ENCODE assay signal across 20 cellular contexts in genomic region chr10:72106896-72107295, GRCh38. TPM values are rescaled to one million over a fixed set of nuclear protein-coding genes. Genes with fewer than 3 reads are reported as not detected.
A peak's percentile ranks its signal among the peaks of the same experiment; 100 is the strongest.
DNase-seq lines count a peak whose midpoint lies in the region; ATAC-seq and TF ChIP-seq lines count a peak whose summit lies in the region.
"Had no signal": no experiment of that assay in that cellular context is flagged by ENCODE, and none has a peak within 500 bp of the region (broad histone marks: within the 10 kb centered on the region; RNA-seq: fewer than 3 reads in every experiment).

No MANE protein-coding gene starts in this region.

- H3K27me3 ChIP-seq in BLaER1 treated with 17β-estradiol and CSF1 and Interleukin-3, amounts not matched to agents 10 nM and 100 nM = no peaks in the 10 kb centered on the region
- H3K27me3 ChIP-seq in Caco-2 (replicated peaks; ENCODE audit: control insufficient read depth, insufficient read depth, low read length) = no peaks in the 10 kb centered on the region
- no peaks in the 10 kb centered on the region for H3K27me3 ChIP-seq in psoas muscle (ENCODE audit: insufficient read depth in 3 of 3, low read length in 2 of 3)
- H3K27me3 ChIP-seq: heart left ventricle, left lung, right lobe of liver had no signal

- TSS peak; percentile 63 for BruUV-seq in Caco-2 (replicated peaks; lab: Mats Ljungman, UMichigan)

- peaks cover 6 to 47% (median 26%) of the 10 kb centered on the region in 11 experiments; a peak in 21 of 22 replicates for H3K36me3 ChIP-seq in BLaER1 treated with 17β-estradiol and CSF1 and Interleukin-3, amounts not matched to agents 10 nM and 100 nM
- H3K36me3 ChIP-seq in Caco-2 (ENCODE audit: control insufficient read depth, insufficient read depth, low read length) (peaks cover 3% of the 10 kb centered on the region), psoas muscle (ENCODE audit: insufficient read depth in 1 of 2, low read depth in 1 of 2) (peaks cover 0 to 10% of the 10 kb centered on the region in 2 donors)

- no peak for TF ChIP-seq CTCF in Caco-2 (IDR thresholded peaks at IDR 0.05; ENCODE audit: insufficient read depth in 1 of 2, low read depth in 1 of 2, low read length in 1 of 2, severe bottlenecking in 1 of 2, unreplicated experiment in 1 of 2)
- TF ChIP-seq CTCF in psoas muscle (IDR thresholded peaks at IDR 0.05) = no peak

- H3K4me2 ChIP-seq in BLaER1 treated with 17β-estradiol and CSF1 and Interleukin-3, amounts not matched to agents 10 nM and 100 nM = peak overlapping the region in 10 of 11 experiments; percentile 44 to 76 (median 58); a peak in 18 of 22 replicates

- H3K4me1 ChIP-seq in BLaER1 treated with 17β-estradiol and CSF1 and Interleukin-3, amounts not matched to agents 10 nM and 100 nM = peaks cover 18 to 50% (median 44%) of the 10 kb centered on the region in 10 experiments
- H3K4me1 ChIP-seq in Caco-2 (peaks cover 33% of the 10 kb centered on the region), psoas muscle (peaks cover 13% of the 10 kb centered on the region)
- H3K4me1 ChIP-seq: left lung had no signal

- H3K4me1 Mint-ChIP-seq in Caco-2 (ENCODE audit: low read depth, unreplicated experiment) (peaks cover 49% of the 10 kb centered on the region), immature natural killer cell (peaks cover 16 to 17% of the 10 kb centered on the region in 2 donors)
- peaks cover 66% of the 10 kb centered on the region for H3K4me1 Mint-ChIP-seq in activated CD8-positive, alpha-beta T cell treated with anti-CD3 and anti-CD28 coated beads, Interleukin-2, amount 10 ng/mL, durations not matched to agents 7 days and 5 days (ENCODE audit: low read depth)
- H3K4me1 Mint-ChIP-seq: CD14-positive monocyte, WTC11 had no signal

- no peaks in the 10 kb centered on the region for H3K9me3 ChIP-seq in BLaER1 treated with 17β-estradiol and CSF1 and Interleukin-3, amounts not matched to agents 10 nM and 100 nM (replicated peaks in 1 of 11)
- H3K9me3 ChIP-seq in Caco-2 (no peaks in the 10 kb centered on the region), psoas muscle (no peaks in the 10 kb centered on the region)
- H3K9me3 ChIP-seq: heart left ventricle, left lung, right lobe of liver had no signal

- no peak for DNase-seq in Caco-2
- DNase-seq in activated CD8-positive, alpha-beta T cell treated with anti-CD3 and anti-CD28 coated beads, Interleukin-2, amount 10 ng/mL, durations not matched to agents 7 days and 5 days = no peak
- no peak for DNase-seq in immature natural killer cell
- DNase-seq in psoas muscle = no peak
- DNase-seq in SIG-M5 (lab: John Stamatoyannopoulos, UW) = no peak
- DNase-seq in HK-2 (ENCODE audit: unreplicated experiment) = no peak
- DNase-seq in HuH-7 (ENCODE audit: low spot score) = no peak
- DNase-seq: cerebellar nuclear complex; erythroblast; GDM1; heart left ventricle; left lung; NCI-H1048; NCI-H345; right lobe of liver; stimulated activated CD4-positive, alpha-beta T cell treated with anti-CD3 and anti-CD28 coated beads, Interleukin-4, amount 100 ng/mL, for 24 hours had no signal

- peak overlapping the region; percentile 48 for H3K4me3 Mint-ChIP-seq in Caco-2 (ENCODE audit: unreplicated experiment)
- H3K4me3 Mint-ChIP-seq in activated CD8-positive, alpha-beta T cell treated with anti-CD3 and anti-CD28 coated beads, Interleukin-2, amount 10 ng/mL, durations not matched to agents 7 days and 5 days = peak overlapping the region; percentile 77
- peak overlapping the region; percentile 21 to 60 (median 47) for H3K4me3 Mint-ChIP-seq in immature natural killer cell
- H3K4me3 Mint-ChIP-seq: CD14-positive monocyte, WTC11 had no signal

- no peaks in the 10 kb centered on the region for H3K27me3 Mint-ChIP-seq in Caco-2 (ENCODE audit: insufficient read depth, unreplicated experiment)
- H3K27me3 Mint-ChIP-seq in activated CD8-positive, alpha-beta T cell treated with anti-CD3 and anti-CD28 coated beads, Interleukin-2, amount 10 ng/mL, durations not matched to agents 7 days and 5 days (ENCODE audit: low read depth) = no peaks in the 10 kb centered on the region
- peaks cover 0 to 5% (median 1%) of the 10 kb centered on the region in 3 donors for H3K27me3 Mint-ChIP-seq in immature natural killer cell (ENCODE audit: low read depth in 3 of 3)

- H3K4me3 ChIP-seq in BLaER1 treated with 17β-estradiol and CSF1 and Interleukin-3, amounts not matched to agents 10 nM and 100 nM = no peak overlapping the region; a peak in 1 of 20 replicates
- H3K4me3 ChIP-seq in Caco-2 (ENCODE audit: low read depth, low read length) = no peak overlapping the region
- no peak overlapping the region for H3K4me3 ChIP-seq in psoas muscle
- H3K4me3 ChIP-seq: heart left ventricle, left lung, right lobe of liver, SK-N-MC had no signal

- WGBS in psoas muscle, 3 donors = 90 to 96% (median 94%) methylated on average over 2 of the region's 2 CpGs

- CTCF ChIA-PET in Caco-2 (lab: Charles Lee) = interaction anchor here (1.7 kb wide), 1 partner anchor 58 kb away, joined by 6 read pairs; no protein-coding TSS in a partner anchor
- CTCF ChIA-PET in activated CD8-positive, alpha-beta T cell treated with anti-CD3 and anti-CD28 coated beads, Interleukin-2, amount 10 ng/mL, durations not matched to agents 7 days and 5 days (lab: Charles Lee) = interaction anchor here (1.0 to 3.0 kb wide), 2 partner anchors 18 to 169 kb away, joined by 4 to 14 read pairs; partner anchors contain the start of gene SPOCK2

- H3K9ac ChIP-seq in BLaER1 treated with 17β-estradiol and CSF1 and Interleukin-3, amounts not matched to agents 10 nM and 100 nM = no peak overlapping the region

- POLR2A ChIA-PET in Caco-2 (lab: Charles Lee) = interaction anchor here (0.9 kb wide), 1 partner anchor 220 kb away, joined by 3 read pairs; no protein-coding TSS in a partner anchor
- POLR2A ChIA-PET in activated CD8-positive, alpha-beta T cell treated with anti-CD3 and anti-CD28 coated beads, Interleukin-2, amount 10 ng/mL, durations not matched to agents 7 days and 5 days (lab: Charles Lee) = interaction anchor here (1.1 to 3.8 kb wide), 3 partner anchors 19 to 186 kb away, joined by 4 to 51 read pairs (median 15); partner anchors contain the start of gene SPOCK2

- H3K36me3 Mint-ChIP-seq in Caco-2 (ENCODE audit: insufficient read depth, unreplicated experiment) (peaks cover 14% of the 10 kb centered on the region), immature natural killer cell (peaks cover 11 to 31% (median 22%) of the 10 kb centered on the region in 3 donors)
- H3K36me3 Mint-ChIP-seq in activated CD8-positive, alpha-beta T cell treated with anti-CD3 and anti-CD28 coated beads, Interleukin-2, amount 10 ng/mL, durations not matched to agents 7 days and 5 days (ENCODE audit: low read depth) = peaks cover 33% of the 10 kb centered on the region

- H3K27ac Mint-ChIP-seq in Caco-2 (ENCODE audit: unreplicated experiment) (peak overlapping the region; percentile 82), immature natural killer cell (peak overlapping the region; percentile 18 to 88 (median 59))
- H3K27ac Mint-ChIP-seq in activated CD8-positive, alpha-beta T cell treated with anti-CD3 and anti-CD28 coated beads, Interleukin-2, amount 10 ng/mL, durations not matched to agents 7 days and 5 days = peak overlapping the region; percentile 92
- H3K27ac Mint-ChIP-seq: CD14-positive monocyte, WTC11 had no signal

- ATAC-seq in activated CD8-positive, alpha-beta T cell treated with anti-CD3 and anti-CD28 coated beads, Interleukin-2, amount 10 ng/mL, durations not matched to agents 7 days and 5 days = no peak
- ATAC-seq in psoas muscle = no peak
- ATAC-seq: heart left ventricle, right lobe of liver, WTC11 had no signal

- peak overlapping the region in 2 of 11 experiments; percentile 20 to 30; a peak in 1 of 22 replicates for H3K27ac ChIP-seq in BLaER1 treated with 17β-estradiol and CSF1 and Interleukin-3, amounts not matched to agents 10 nM and 100 nM
- no peak overlapping the region for H3K27ac ChIP-seq in psoas muscle
- H3K27ac ChIP-seq: right lobe of liver, SK-N-MC had no signal

- H3K9me3 Mint-ChIP-seq in Caco-2 (ENCODE audit: unreplicated experiment) (no peaks in the 10 kb centered on the region), immature natural killer cell (no peaks in the 10 kb centered on the region)
- H3K9me3 Mint-ChIP-seq in activated CD8-positive, alpha-beta T cell treated with anti-CD3 and anti-CD28 coated beads, Interleukin-2, amount 10 ng/mL, durations not matched to agents 7 days and 5 days (ENCODE audit: insufficient read depth) = no peaks in the 10 kb centered on the region
- H3K9me3 Mint-ChIP-seq: CD14-positive monocyte, WTC11 had no signal

- no peaks in the 10 kb centered on the region for H4K20me1 ChIP-seq in BLaER1 treated with 17β-estradiol and CSF1 and Interleukin-3, amounts not matched to agents 10 nM and 100 nM

- intact Hi-C loops in Caco-2 (cut with micrococcal nuclease; ENCODE audit: unreplicated experiment) (no loop called here), psoas muscle (cut with DNase I) (loop anchor here in 1 of 2 donors (5.0 kb wide), 1 partner anchor 50 kb away; no protein-coding TSS in a partner anchor)

RNA-seq across cellular contexts. Expression of gene SPOCK2, which starts 18.5 kb away (rescaled TPM):
- total RNA-seq in Caco-2 (2022) (1.6 and 3.0 TPM in 2 replicates), psoas muscle (1 to 10 TPM; 1.8 to 5.3 (median 3.7) TPM)
- total RNA-seq in activated CD8-positive, alpha-beta T cell treated with anti-CD3 and anti-CD28 coated beads, Interleukin-2, amount 10 ng/mL, durations not matched to agents 7 days and 5 days = 100 to 1,000 TPM; 261 to 268 TPM
- polyA plus RNA-seq in immature natural killer cell (10 to 100 TPM; 58.8 to 86.0 (median 69.0) TPM), psoas muscle (1 to 10 TPM; 2.3 to 4.3 (median 3.3) TPM)

Comparison
In these comparisons a context has a peak if more than half of its experiments do, and no peak if none do; other contexts are left out.
1. RNA of gene SPOCK2, which starts 18.5 kb away (total RNA-seq): 261 to 268 TPM in activated CD8-positive, alpha-beta T cell treated with anti-CD3 and anti-CD28 coated beads, Interleukin-2, amount 10 ng/mL, durations not matched to agents 7 days and 5 days; 1.8 to 5.3 TPM in psoas muscle and 1.6 to 3.0 TPM in Caco-2; every median in the first group is over 10 times any median in the second.
2. Peak in every context shown above with its lines, with median percentiles within 50 percentile points of each other: H3K27ac Mint-ChIP-seq and H3K4me3 Mint-ChIP-seq.